2 cellular contexts compared by ENCODE assay signal in genomic region chr9:111804636-111805035, GRCh38.
TF ChIP-seq lines count a peak whose summit lies in the region.

No MANE protein-coding gene starts in this region.

TF ChIP-seq in IMR-90, 13 proteins besides CTCF, POLR2A, EP300 and RAD21:
- TF ChIP-seq MAFK (IDR thresholded peaks at IDR 0.05; ENCODE audit: low read depth, low read length) (no peak), CEBPB (IDR thresholded peaks at IDR 0.05; ENCODE audit: low read depth, low read length) (no peak), FOS (IDR thresholded peaks at IDR 0.05; ENCODE audit: low read depth, low read length) (no peak)

TF ChIP-seq in GM12878, 131 proteins besides CTCF, POLR2A, EP300 and RAD21:
- TF ChIP-seq PML (IDR thresholded peaks at IDR 0.05; ENCODE audit: low read length), result no peak
- TF ChIP-seq RUNX3 (IDR thresholded peaks at IDR 0.05; ENCODE audit: low read length), result 0 out of 2 replicates have a peak, but pooled peaks have one; percentile 18
